13 cellular contexts compared by ENCODE assay signal in genomic region chr22:37232140-37232998, GRCh38. TPM values are rescaled to one million over a fixed set of nuclear protein-coding genes. Genes with fewer than 3 reads are reported as not detected.
DNase-seq lines count a peak whose midpoint lies in the region; ATAC-seq and TF ChIP-seq lines count a peak whose summit lies in the region.
"Had no signal": no experiment of that assay in that cellular context is flagged by ENCODE, and none has a peak within 500 bp of the region (broad histone marks: within the 10 kb centered on the region; RNA-seq: fewer than 3 reads in every experiment).

No MANE protein-coding gene starts in this region.

- no peaks in the 10 kb centered on the region for H3K27me3 ChIP-seq in CD8-positive, alpha-beta T cell (ENCODE audit: insufficient read depth, low read length)
- H3K27me3 ChIP-seq in KMS-11 (ENCODE audit: insufficient read depth, low read depth), result no peaks in the 10 kb centered on the region
- H3K27me3 ChIP-seq in gastrocnemius medialis, result peaks cover 20 to 55% (median 28%) of the 10 kb centered on the region in 3 donors
- H3K27me3 ChIP-seq in GM23248 (replicated peaks; ENCODE audit: insufficient read depth), result no peaks in the 10 kb centered on the region

- H3K79me2 ChIP-seq in KMS-11 (ENCODE audit: insufficient read depth, low read depth), result peaks cover 32% of the 10 kb centered on the region
- H3K79me2 ChIP-seq in GM23248 (ENCODE audit: insufficient read depth), result no peaks in the 10 kb centered on the region

- H3K4me1 ChIP-seq in CD8-positive, alpha-beta T cell (ENCODE audit: insufficient read depth, low read length), result peaks cover 98% of the 10 kb centered on the region
- H3K4me1 ChIP-seq in KMS-11 (ENCODE audit: low read depth, poor library complexity, severe bottlenecking) (peaks cover 91% of the 10 kb centered on the region), gastrocnemius medialis (no peaks in the 10 kb centered on the region), GM23248 (ENCODE audit: insufficient read depth) (peaks cover 26% of the 10 kb centered on the region)

- H3K27ac ChIP-seq in CD8-positive, alpha-beta T cell (ENCODE audit: low read depth, low read length), result peak overlapping the region; percentile 65
- H3K27ac ChIP-seq in KMS-11, result peak overlapping the region; percentile 98
- no peak overlapping the region for H3K27ac ChIP-seq in gastrocnemius medialis
- H3K27ac ChIP-seq in GM23248, result no peak overlapping the region
- H3K27ac ChIP-seq: C4-2B had no signal

- no peaks in the 10 kb centered on the region for H3K9me3 ChIP-seq in CD8-positive, alpha-beta T cell (ENCODE audit: low read length)
- no peaks in the 10 kb centered on the region for H3K9me3 ChIP-seq in gastrocnemius medialis
- no peaks in the 10 kb centered on the region for H3K9me3 ChIP-seq in GM23248 (ENCODE audit: low read depth)
- H3K9me3 ChIP-seq: SK-N-SH had no signal

- peak in 2 of 7 experiments; percentile 20 to 54 for DNase-seq in CD8-positive, alpha-beta T cell
- DNase-seq in activated T-helper 2 cell treated with anti-CD3 and anti-CD28 coated beads, Interferon-gamma antibody, Interleukin-2, Interleukin-4, amounts not matched to agents 10 μg/mL and 5 μg/mL and 100 μg/mL, durations not matched to agents 14 hours and 24 hours and 36 hours (ENCODE audit: low spot score), result no peak
- no peak for DNase-seq in natural killer cell treated with Interleukin-12 subunit alpha and Interleukin-12 subunit beta and Interleukin-15 and Interleukin-18, amount 100 ng/mL, for 72 hours (ENCODE audit: low spot score)
- DNase-seq in gastrocnemius medialis (no peak), GM23248 (no peak), NCI-H526 (lab: John Stamatoyannopoulos, UW) (no peak)
- DNase-seq: dermis blood vessel endothelial cell, GF-D8 had no signal

- intact Hi-C loops in CD8-positive, alpha-beta T cell (cut with DNase I, micrococcal nuclease), result loop anchor here in 1 of 2 experiments (10.0 kb wide), 1 partner anchor 848 kb away; the partner anchor contains the start of gene MYH9
- intact Hi-C loops in activated T-helper 2 cell treated with anti-CD3 and anti-CD28 coated beads, Interferon-gamma antibody, Interleukin-2, Interleukin-4, amounts not matched to agents 10 μg/mL and 5 μg/mL and 100 μg/mL, durations not matched to agents 14 hours and 24 hours and 36 hours (cut with micrococcal nuclease), result loop anchor here (5.0 to 10.0 kb wide), 4 partner anchors 35 to 372 kb away; partner anchors contain the start of genes GGA1 and IL2RB
- intact Hi-C loops in gastrocnemius medialis (cut with DNase I; ENCODE audit: low total_unique reads), result no loop called here

- ATAC-seq in CD8-positive, alpha-beta T cell, result no peak
- ATAC-seq in natural killer cell treated with Interleukin-12 subunit alpha and Interleukin-12 subunit beta and Interleukin-15 and Interleukin-18, amount 100 ng/mL, for 72 hours, result no peak
- ATAC-seq in gastrocnemius medialis, result no peak
- no peak for ATAC-seq in HG03280 (IDR thresholded peaks at IDR 0.05; ENCODE audit: unreplicated experiment)
- ATAC-seq: activated CD4-positive, CD25-positive, alpha-beta regulatory T cell treated with anti-CD3 and anti-CD28 coated beads, Interleukin-2, amount 50 U/mL, for 24 hours had no signal

- TF ChIP-seq CTCF in CD8-positive, alpha-beta T cell (IDR thresholded peaks at IDR 0.05), result no peak
- TF ChIP-seq CTCF in KMS-11 (conservative IDR thresholded peaks at IDR 0.05; ENCODE audit: low read depth, low read length) (no peak), gastrocnemius medialis (IDR thresholded peaks at IDR 0.05 in 4 of 5, conservative IDR thresholded peaks at IDR 0.05 in 1 of 5) (no peak)

- H3K9ac ChIP-seq in KMS-11 (no peak overlapping the region), GM23248 (no peak overlapping the region)
- H3K9ac ChIP-seq: SK-N-SH had no signal

- in situ Hi-C loops in gastrocnemius medialis (cut with MboI; ENCODE audit: low sequenced_read_pairs in 4 of 4), result no loop called here
- in situ Hi-C loops in GM23248 (cut with MboI), result no loop called here

- H3K4me2 ChIP-seq in KMS-11 (peak overlapping the region; percentile 91), GM23248 (ENCODE audit: unreplicated experiment) (no peak overlapping the region)
- H3K4me2 ChIP-seq: SK-N-SH had no signal

- H3K36me3 Mint-ChIP-seq in CD8-positive, alpha-beta T cell, result peaks cover 89% of the 10 kb centered on the region
- H3K36me3 Mint-ChIP-seq in activated T-helper 2 cell treated with anti-CD3 and anti-CD28 coated beads, Interferon-gamma antibody, Interleukin-2, Interleukin-4, amounts not matched to agents 10 μg/mL and 5 μg/mL and 100 μg/mL, durations not matched to agents 14 hours and 24 hours and 36 hours (ENCODE audit: low read depth), result peaks cover 94% of the 10 kb centered on the region
- H3K36me3 Mint-ChIP-seq in natural killer cell treated with Interleukin-12 subunit alpha and Interleukin-12 subunit beta and Interleukin-15 and Interleukin-18, amount 100 ng/mL, for 72 hours, result peaks cover 19% of the 10 kb centered on the region

- 83 to 90% methylated on average over 14 to 15 of the region's 15 CpGs for WGBS in GM23248 (ENCODE audit: low coverage in 1 of 2, low lambda C conversion rate in 2 of 2, missing lambda C conversion rate in 2 of 2), 2 experiments

- peak overlapping the region; percentile 100 for H3K27ac Mint-ChIP-seq in CD8-positive, alpha-beta T cell
- peak overlapping the region; percentile 95 for H3K27ac Mint-ChIP-seq in activated T-helper 2 cell treated with anti-CD3 and anti-CD28 coated beads, Interferon-gamma antibody, Interleukin-2, Interleukin-4, amounts not matched to agents 10 μg/mL and 5 μg/mL and 100 μg/mL, durations not matched to agents 14 hours and 24 hours and 36 hours
- H3K27ac Mint-ChIP-seq in natural killer cell treated with Interleukin-12 subunit alpha and Interleukin-12 subunit beta and Interleukin-15 and Interleukin-18, amount 100 ng/mL, for 72 hours, result peak overlapping the region; percentile 99 to 100

- H3K27me3 Mint-ChIP-seq in CD8-positive, alpha-beta T cell (ENCODE audit: low read depth), result no peaks in the 10 kb centered on the region
- H3K27me3 Mint-ChIP-seq in activated T-helper 2 cell treated with anti-CD3 and anti-CD28 coated beads, Interferon-gamma antibody, Interleukin-2, Interleukin-4, amounts not matched to agents 10 μg/mL and 5 μg/mL and 100 μg/mL, durations not matched to agents 14 hours and 24 hours and 36 hours (ENCODE audit: low read depth), result no peaks in the 10 kb centered on the region
- no peaks in the 10 kb centered on the region for H3K27me3 Mint-ChIP-seq in natural killer cell treated with Interleukin-12 subunit alpha and Interleukin-12 subunit beta and Interleukin-15 and Interleukin-18, amount 100 ng/mL, for 72 hours

- TF ChIP-seq POLR2A in gastrocnemius medialis (IDR thresholded peaks at IDR 0.05), result no peak

- no peak overlapping the region for H2AFZ ChIP-seq in KMS-11 (ENCODE audit: low read depth)
- H2AFZ ChIP-seq in GM23248, result no peak overlapping the region

- peaks cover 50% of the 10 kb centered on the region for H3K36me3 ChIP-seq in CD8-positive, alpha-beta T cell (ENCODE audit: insufficient read depth, low read length)
- H3K36me3 ChIP-seq in KMS-11 (ENCODE audit: insufficient read depth) (no peaks in the 10 kb centered on the region), gastrocnemius medialis (no peaks in the 10 kb centered on the region), GM23248 (ENCODE audit: low read depth) (no peaks in the 10 kb centered on the region)

- H3F3A ChIP-seq in GM23248 (ENCODE audit: insufficient read depth), result peaks cover 13% of the 10 kb centered on the region; the same call in 1 of the 2 replicates

- peak overlapping the region; percentile 52 for H3K4me3 ChIP-seq in CD8-positive, alpha-beta T cell (ENCODE audit: low read depth, low read length)
- H3K4me3 ChIP-seq in KMS-11 (IDR thresholded peaks at IDR 0.05; ENCODE audit: insufficient read depth, low read depth, low read length) (no peak overlapping the region), gastrocnemius medialis (no peak overlapping the region), GM23248 (no peak overlapping the region)

- H3K9me3 Mint-ChIP-seq in CD8-positive, alpha-beta T cell, result no peaks in the 10 kb centered on the region
- no peaks in the 10 kb centered on the region for H3K9me3 Mint-ChIP-seq in activated T-helper 2 cell treated with anti-CD3 and anti-CD28 coated beads, Interferon-gamma antibody, Interleukin-2, Interleukin-4, amounts not matched to agents 10 μg/mL and 5 μg/mL and 100 μg/mL, durations not matched to agents 14 hours and 24 hours and 36 hours
- H3K9me3 Mint-ChIP-seq in natural killer cell treated with Interleukin-12 subunit alpha and Interleukin-12 subunit beta and Interleukin-15 and Interleukin-18, amount 100 ng/mL, for 72 hours, result no peaks in the 10 kb centered on the region

- H4K20me1 ChIP-seq in KMS-11 (ENCODE audit: insufficient read depth) (no peaks in the 10 kb centered on the region), GM23248 (ENCODE audit: insufficient read depth) (no peaks in the 10 kb centered on the region)

- CTCF ChIA-PET in CD8-positive, alpha-beta T cell (lab: Charles Lee), result interaction anchor here (0.8 to 5.4 kb wide), 7 partner anchors 8 to 440 kb away, joined by 4 to 71 read pairs (median 45); partner anchors contain the start of gene RAC2

- H3K4me3 Mint-ChIP-seq in CD8-positive, alpha-beta T cell, result peak overlapping the region; percentile 80
- H3K4me3 Mint-ChIP-seq in activated T-helper 2 cell treated with anti-CD3 and anti-CD28 coated beads, Interferon-gamma antibody, Interleukin-2, Interleukin-4, amounts not matched to agents 10 μg/mL and 5 μg/mL and 100 μg/mL, durations not matched to agents 14 hours and 24 hours and 36 hours (ENCODE audit: low read depth), result peak overlapping the region; percentile 74
- H3K4me3 Mint-ChIP-seq in natural killer cell treated with Interleukin-12 subunit alpha and Interleukin-12 subunit beta and Interleukin-15 and Interleukin-18, amount 100 ng/mL, for 72 hours, result peak overlapping the region; percentile 84

- peaks cover 98% of the 10 kb centered on the region for H3K4me1 Mint-ChIP-seq in CD8-positive, alpha-beta T cell (ENCODE audit: low read depth)
- H3K4me1 Mint-ChIP-seq in activated T-helper 2 cell treated with anti-CD3 and anti-CD28 coated beads, Interferon-gamma antibody, Interleukin-2, Interleukin-4, amounts not matched to agents 10 μg/mL and 5 μg/mL and 100 μg/mL, durations not matched to agents 14 hours and 24 hours and 36 hours (ENCODE audit: low read depth), result peaks cover 89% of the 10 kb centered on the region
- peaks cover 85 to 87% of the 10 kb centered on the region in 2 donors for H3K4me1 Mint-ChIP-seq in natural killer cell treated with Interleukin-12 subunit alpha and Interleukin-12 subunit beta and Interleukin-15 and Interleukin-18, amount 100 ng/mL, for 72 hours (ENCODE audit: low read depth in 2 of 2)

- POLR2A ChIA-PET in CD8-positive, alpha-beta T cell (lab: Charles Lee), result interaction anchor here (0.6 to 7.7 kb wide), 10 partner anchors 10 to 704 kb away, joined by 3 to 194 read pairs (median 4); partner anchors contain the start of gene RAC2

- no peaks in the 10 kb centered on the region for H3K9me2 ChIP-seq in GM23248 (ENCODE audit: insufficient read depth)
- H3K9me2 ChIP-seq: SK-N-SH had no signal

RNA-seq across cellular contexts. Expression of gene RAC2, which starts 11.7 kb away (rescaled TPM):
- total RNA-seq in CD8-positive, alpha-beta T cell, result 100 to 1,000 TPM; 152 to 159 TPM
- 499 and 506 TPM in 2 replicates for total RNA-seq in activated T-helper 2 cell treated with anti-CD3 and anti-CD28 coated beads, Interferon-gamma antibody, Interleukin-2, Interleukin-4, amounts not matched to agents 10 μg/mL and 5 μg/mL and 100 μg/mL, durations not matched to agents 14 hours and 24 hours and 36 hours
- total RNA-seq in natural killer cell treated with Interleukin-12 subunit alpha and Interleukin-12 subunit beta and Interleukin-15 and Interleukin-18, amount 100 ng/mL, for 72 hours, result 1,000 to 10,000 TPM in 1 of 2 donors, 100 to 1,000 TPM in 1; 666 to 1,078 TPM
- 1 to 10 TPM in 3 of 4 donors, not detected in 1; 1.9 to 3.7 (median 3.5) TPM for total RNA-seq in gastrocnemius medialis
- total RNA-seq in GM23248 (2014; rRNA removed; shearing (Covaris generic)), result 32.8 and 35.1 TPM in 2 replicates
- polyA plus RNA-seq in GM23248 (2016; fragmentation: Nextera tagmentation; extraction: Ambion mirVana), result 34.9 and 36.3 TPM in 2 replicates

RNA-seq across cellular contexts. Expression of gene SSTR3, which starts 20.1 kb away (rescaled TPM):
- 1 to 10 TPM; 2.6 to 3.1 TPM for total RNA-seq in CD8-positive, alpha-beta T cell
- total RNA-seq in activated T-helper 2 cell treated with anti-CD3 and anti-CD28 coated beads, Interferon-gamma antibody, Interleukin-2, Interleukin-4, amounts not matched to agents 10 μg/mL and 5 μg/mL and 100 μg/mL, durations not matched to agents 14 hours and 24 hours and 36 hours, result 0.64 and 0.75 TPM in 2 replicates
- under 1 TPM; 0.11 to 0.29 TPM for total RNA-seq in natural killer cell treated with Interleukin-12 subunit alpha and Interleukin-12 subunit beta and Interleukin-15 and Interleukin-18, amount 100 ng/mL, for 72 hours
- total RNA-seq in gastrocnemius medialis, result not detected
- not detected in 2 replicates for total RNA-seq in GM23248 (2014; rRNA removed; shearing (Covaris generic))
- polyA plus RNA-seq in GM23248 (2016; fragmentation: Nextera tagmentation; extraction: Ambion mirVana), result not detected in 2 replicates
- total RNA-seq: dermis blood vessel endothelial cell had no signal
- polyA plus RNA-seq: SK-N-SH had no signal

RNA-seq across cellular contexts. Expression of gene C1QTNF6, which starts 44.3 kb away (rescaled TPM):
- 10 to 100 TPM; 12.0 to 12.9 TPM for total RNA-seq in CD8-positive, alpha-beta T cell
- total RNA-seq in activated T-helper 2 cell treated with anti-CD3 and anti-CD28 coated beads, Interferon-gamma antibody, Interleukin-2, Interleukin-4, amounts not matched to agents 10 μg/mL and 5 μg/mL and 100 μg/mL, durations not matched to agents 14 hours and 24 hours and 36 hours, result 7.5 and 7.7 TPM in 2 replicates
- 1 to 10 TPM; 1.3 to 3.9 TPM for total RNA-seq in natural killer cell treated with Interleukin-12 subunit alpha and Interleukin-12 subunit beta and Interleukin-15 and Interleukin-18, amount 100 ng/mL, for 72 hours
- under 1 TPM; 0.46 to 1.00 (median 0.84) TPM for total RNA-seq in gastrocnemius medialis
- 3.4 and 4.0 TPM in 2 replicates for total RNA-seq in GM23248 (2014; rRNA removed; shearing (Covaris generic))
- polyA plus RNA-seq in GM23248 (2016; fragmentation: Nextera tagmentation; extraction: Ambion mirVana), result 8.9 and 9.8 TPM in 2 replicates

RNA-seq across cellular contexts. Expression of gene CYTH4, which starts 49.9 kb away (rescaled TPM):
- 100 to 1,000 TPM; 129 to 143 TPM for total RNA-seq in CD8-positive, alpha-beta T cell
- total RNA-seq in activated T-helper 2 cell treated with anti-CD3 and anti-CD28 coated beads, Interferon-gamma antibody, Interleukin-2, Interleukin-4, amounts not matched to agents 10 μg/mL and 5 μg/mL and 100 μg/mL, durations not matched to agents 14 hours and 24 hours and 36 hours, result 45.9 and 49.8 TPM in 2 replicates
- 10 to 100 TPM; 36.0 to 41.1 TPM for total RNA-seq in natural killer cell treated with Interleukin-12 subunit alpha and Interleukin-12 subunit beta and Interleukin-15 and Interleukin-18, amount 100 ng/mL, for 72 hours
- 1 to 10 TPM in 3 of 4 donors, not detected in 1; 1.7 to 2.2 (median 2.0) TPM for total RNA-seq in gastrocnemius medialis
- total RNA-seq in GM23248 (2014; rRNA removed; shearing (Covaris generic)), result not detected in 2 replicates
- polyA plus RNA-seq in GM23248 (2016; fragmentation: Nextera tagmentation; extraction: Ambion mirVana), result not detected in 2 replicates

Comparison
In these comparisons a context has a peak if more than half of its experiments do, and no peak if none do; other contexts are left out.
1. H3K27ac ChIP-seq: peak in CD8-positive, alpha-beta T cell (single experiment) and KMS-11 (single experiment); none in gastrocnemius medialis (0 of 4) and GM23248 (single experiment).
2. Peak in every context shown above with its lines, with median percentiles within 50 percentile points of each other: H3K27ac Mint-ChIP-seq and H3K4me3 Mint-ChIP-seq.